Comparison of ENCODE assay signal across 23 cellular contexts in the genomic region with DNA sequence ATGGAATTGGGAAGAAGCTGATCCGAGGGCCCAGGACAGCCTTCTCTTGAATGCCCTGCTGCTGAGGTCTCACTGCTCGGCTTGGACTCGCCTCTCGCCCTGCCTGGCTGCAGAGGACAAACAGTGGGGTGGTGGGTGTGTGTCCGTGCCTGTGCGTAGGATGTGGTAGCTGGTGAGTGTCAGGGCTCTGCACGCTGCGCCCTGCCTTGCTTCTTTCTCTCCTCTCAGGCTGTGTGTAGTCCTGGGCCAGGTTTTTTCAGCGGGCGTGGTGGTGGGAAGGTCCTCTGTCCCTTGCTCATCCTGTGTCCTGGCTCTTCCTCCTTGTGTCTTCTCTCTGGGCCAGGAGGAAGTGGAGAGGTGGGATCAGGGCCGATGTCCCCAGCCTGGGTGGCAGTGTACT.
"Had no signal": no experiment of that assay in that cellular context is flagged by ENCODE, and none has a peak within 500 bp of the region (broad histone marks: within the 10 kb centered on the region; RNA-seq: fewer than 3 reads in every experiment).

No MANE protein-coding gene starts in this region.

- H3K4me3 ChIP-seq: adrenal gland, cardiac muscle cell, gastrocnemius medialis, heart right ventricle, left ventricle myocardium inferior, right atrium auricular region, tibial nerve had no signal

- ATAC-seq: gastrocnemius medialis, heart right ventricle, natural killer cell, T-helper 17 cell had no signal

- H3K36me3 ChIP-seq: adrenal gland, cardiac muscle cell, gastrocnemius medialis, heart right ventricle, left ventricle myocardium inferior, right atrium auricular region, tibial nerve had no signal

- H3K36me3 Mint-ChIP-seq: memory B cell, natural killer cell had no signal

- H3K27me3 ChIP-seq: adrenal gland, cardiac muscle cell, gastrocnemius medialis, heart right ventricle, right atrium auricular region, tibial nerve had no signal

- DNase-seq: activated B cell treated with CpG ODN at 0.5 μM for 24 hours; activated CD4-positive, alpha-beta T cell treated with anti-CD3 and anti-CD28 coated beads, Interleukin-2, amount 10 ng/mL, durations not matched to agents 7 days and 5 days; activated CD8-positive, alpha-beta memory T cell treated with anti-CD3 and anti-CD28 coated beads for 24 hours; activated naive CD4-positive, alpha-beta T cell treated with Interleukin-2 at 50 U/mL for 16 hours; adrenal gland; erythroblast; gastrocnemius medialis; heart right ventricle; left ventricle myocardium inferior; natural killer cell; occipital lobe; stimulated activated CD4-positive, alpha-beta T cell treated with anti-CD3 and anti-CD28 coated beads, Interleukin-4, amount 100 ng/mL, for 24 hours; stimulated activated naive CD4-positive, alpha-beta T cell treated with Interleukin-2 at 50 U/mL for 16 hours; substantia nigra; T-helper 17 cell had no signal

- H3K27ac ChIP-seq: adrenal gland, cardiac muscle cell, gastrocnemius medialis, heart right ventricle, left ventricle myocardium inferior, right atrium auricular region, tibial nerve had no signal

- H3K4me3 Mint-ChIP-seq: activated B cell treated with CpG ODN at 0.5 μM for 24 hours; activated CD4-positive, alpha-beta T cell treated with anti-CD3 and anti-CD28 coated beads, Interleukin-2, amount 10 ng/mL, durations not matched to agents 7 days and 5 days; activated T-helper 1 cell treated with anti-CD3 and anti-CD28 coated beads, Interleukin-12 subunit alpha, Interleukin-12 subunit beta, Interleukin-2, Interleukin-4 antibody, amounts not matched to agents 30 ng/mL and 10 ng/mL and 1 ng/mL, durations not matched to agents 14 hours and 24 hours and 36 hours; memory B cell; natural killer cell; T-helper 17 cell had no signal

- H3K27ac Mint-ChIP-seq: activated B cell treated with CpG ODN at 0.5 μM for 24 hours; activated CD4-positive, alpha-beta T cell treated with anti-CD3 and anti-CD28 coated beads, Interleukin-2, amount 10 ng/mL, durations not matched to agents 7 days and 5 days; activated T-helper 1 cell treated with anti-CD3 and anti-CD28 coated beads, Interleukin-12 subunit alpha, Interleukin-12 subunit beta, Interleukin-2, Interleukin-4 antibody, amounts not matched to agents 30 ng/mL and 10 ng/mL and 1 ng/mL, durations not matched to agents 14 hours and 24 hours and 36 hours; memory B cell; progenitor cell of endocrine pancreas had no signal

- H3K4me1 ChIP-seq: gastrocnemius medialis had no signal

- FAIRE-seq: keratinocyte, TTC549 had no signal

- H3K9me3 ChIP-seq: adrenal gland, gastrocnemius medialis, heart right ventricle, left ventricle myocardium inferior, right atrium auricular region, tibial nerve had no signal

- H3K9me3 Mint-ChIP-seq: activated B cell treated with CpG ODN at 0.5 μM for 24 hours; activated CD4-positive, alpha-beta T cell treated with anti-CD3 and anti-CD28 coated beads, Interleukin-2, amount 10 ng/mL, durations not matched to agents 7 days and 5 days; activated T-helper 1 cell treated with anti-CD3 and anti-CD28 coated beads, Interleukin-12 subunit alpha, Interleukin-12 subunit beta, Interleukin-2, Interleukin-4 antibody, amounts not matched to agents 30 ng/mL and 10 ng/mL and 1 ng/mL, durations not matched to agents 14 hours and 24 hours and 36 hours; memory B cell; natural killer cell had no signal
